In the genomic region with DNA sequence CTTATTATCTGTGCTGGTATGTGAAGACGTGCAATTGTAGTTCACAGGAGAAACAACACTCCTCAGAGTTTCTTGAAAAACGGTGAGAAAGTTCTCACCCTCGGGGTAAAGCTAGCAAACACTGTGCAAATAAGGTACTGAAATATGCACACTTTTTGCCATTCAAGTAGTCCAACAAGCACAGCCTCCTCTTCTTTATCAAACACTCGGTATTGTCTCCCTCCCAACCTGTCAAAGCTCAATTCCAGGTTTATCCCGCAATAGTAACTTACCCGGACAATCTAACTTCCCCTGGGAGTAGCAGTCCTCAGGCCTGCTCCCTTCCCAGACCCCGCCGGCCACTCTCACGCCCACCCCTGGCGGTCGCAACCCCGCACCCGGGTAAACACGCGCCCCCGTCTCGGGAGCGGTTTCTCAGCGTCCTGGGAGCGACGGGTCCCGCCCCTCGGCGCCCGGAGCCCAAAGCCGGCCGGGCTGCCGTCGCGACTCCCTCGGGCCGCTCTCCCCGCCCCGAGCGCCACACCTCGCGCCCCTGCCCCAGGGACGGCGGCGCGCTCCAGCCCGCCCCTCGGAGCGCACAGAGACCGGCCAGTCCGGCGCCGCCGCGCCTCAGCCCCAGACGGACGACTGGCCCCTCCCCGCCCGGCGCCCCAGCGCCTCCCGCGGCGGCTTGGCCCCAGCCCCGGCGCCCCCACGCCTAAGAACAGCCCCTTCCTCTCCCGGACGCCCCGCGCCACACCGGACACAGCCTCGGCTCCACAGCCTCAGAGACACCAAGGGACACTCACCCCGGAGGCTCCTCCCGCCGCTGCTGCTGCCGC, we compare ENCODE assay signal across 8 cellular contexts. TPM values are rescaled to one million over a fixed set of nuclear protein-coding genes. Genes with fewer than 3 reads are reported as not detected.
A peak's percentile ranks its signal among the peaks of the same experiment; 100 is the strongest.
DNase-seq lines count a peak whose midpoint lies in the region; ATAC-seq and TF ChIP-seq lines count a peak whose summit lies in the region.

No MANE protein-coding gene starts in this region.

- H3K9me3 ChIP-seq in mononuclear cell (ENCODE audit: low read depth, low read length), result no peaks in the 10 kb centered on the region

- H3K4me1 ChIP-seq in mononuclear cell (ENCODE audit: insufficient read depth, low read length), result peaks cover 34% of the 10 kb centered on the region

- peak overlapping the region; percentile 64 for H3K4me3 ChIP-seq in Jurkat, Clone E6-1 (ENCODE audit: low read length)
- H3K4me3 ChIP-seq in epithelial cell of esophagus (ENCODE audit: low read length) (peak overlapping the region; percentile 77), mononuclear cell (ENCODE audit: low read length) (peak overlapping the region; percentile 63)

- ATAC-seq in GM21723 (IDR thresholded peaks at IDR 0.05; ENCODE audit: unreplicated experiment), result peak; percentile 64
- peak; percentile 41 to 42 for ATAC-seq in activated CD4-positive, CD25-positive, alpha-beta regulatory T cell treated with anti-CD3 and anti-CD28 coated beads, Interleukin-2, amount 50 U/mL, for 24 hours
- peak; percentile 47 for ATAC-seq in stimulated activated naive CD8-positive, alpha-beta T cell treated with anti-CD3 and anti-CD28 coated beads, Interleukin-15, Interleukin-2, amounts not matched to agents 100 U/mL and 50 U/mL, for 24 hours

- DNase-seq in DMS79 treated with DMSO at 0.1 percent for 48 hours (lab: John Stamatoyannopoulos, UW) (peak; percentile 45), DMS79 (lab: John Stamatoyannopoulos, UW) (no peak), epithelial cell of esophagus (ENCODE audit: low read depth) (peak; percentile 68)
- no peak for DNase-seq in Jurkat, Clone E6-1 (ENCODE audit: low read depth, low spot score)
- DNase-seq in stimulated activated naive CD8-positive, alpha-beta T cell treated with anti-CD3 and anti-CD28 coated beads, Interleukin-15, Interleukin-2, amounts not matched to agents 100 U/mL and 50 U/mL, for 24 hours, result peak; percentile 51

- no peaks in the 10 kb centered on the region for H3K27me3 ChIP-seq in mononuclear cell (ENCODE audit: insufficient read depth, low read length)

- TF ChIP-seq CTCF in epithelial cell of esophagus (IDR thresholded peaks at IDR 0.05; ENCODE audit: insufficient read depth, low read depth, low read length, missing control alignments), result no peak

RNA-seq across cellular contexts. Expression of gene BTBD7, which starts 0.6 kb away (rescaled TPM):
- 5.2 TPM for polyA plus RNA-seq in Jurkat, Clone E6-1 (2012; ENCODE audit: insufficient read depth, insufficient read length)
- 10.4 TPM for total RNA-seq in mononuclear cell

RNA-seq across cellular contexts. Expression of gene COX8C, which starts 14.7 kb away (rescaled TPM):
- not detected for polyA plus RNA-seq in Jurkat, Clone E6-1 (2012; ENCODE audit: insufficient read depth, insufficient read length)
- total RNA-seq in mononuclear cell, result not detected

Comparison
In these comparisons a context has a peak if more than half of its experiments do, and no peak if none do; other contexts are left out.
1. DNase-seq: peak in DMS79 treated with DMSO at 0.1 percent for 48 hours (single experiment), epithelial cell of esophagus (single experiment) and stimulated activated naive CD8-positive, alpha-beta T cell treated with anti-CD3 and anti-CD28 coated beads, Interleukin-15, Interleukin-2, amounts not matched to agents 100 U/mL and 50 U/mL, for 24 hours (single experiment); none in DMS79 (single experiment) and Jurkat, Clone E6-1 (single experiment).
2. Peak in every context shown above with its lines, with median percentiles within 50 percentile points of each other: ATAC-seq and H3K4me3 ChIP-seq.